ENCODE assay signal across 20 cellular contexts in genomic region chr7:96004598-96004997, GRCh38.
A peak's percentile ranks its signal among the peaks of the same experiment; 100 is the strongest.
DNase-seq lines count a peak whose midpoint lies in the region; TF ChIP-seq lines count a peak whose summit lies in the region.
"Had no signal": no experiment of that assay in that cellular context is flagged by ENCODE, and none has a peak within 500 bp of the region (broad histone marks: within the 10 kb centered on the region; RNA-seq: fewer than 3 reads in every experiment).

No MANE protein-coding gene starts in this region.

- H3K4me1 ChIP-seq in endodermal cell (ENCODE audit: control insufficient read depth, insufficient read depth, low read length) (no peaks in the 10 kb centered on the region), spleen (no peaks in the 10 kb centered on the region)
- H3K4me1 ChIP-seq: HAP-1, right atrium auricular region had no signal

- no peak overlapping the region for H3K27ac ChIP-seq in endodermal cell (ENCODE audit: low read depth, low read length)
- no peak overlapping the region for H3K27ac ChIP-seq in spleen
- H3K27ac ChIP-seq: 22Rv1, right atrium auricular region, tibial nerve had no signal

- peaks cover 13% of the 10 kb centered on the region for H3K27me3 Mint-ChIP-seq in endodermal cell (ENCODE audit: insufficient read depth)
- H3K27me3 Mint-ChIP-seq: dendritic cell treated with granulocyte-macrophage colony-stimulating factor and Interleukin-4, amounts not matched to agents 40 ng/mL and 50 ng/mL, for 4 days had no signal

- TF ChIP-seq CTCF in endodermal cell (conservative IDR thresholded peaks at IDR 0.05): peak; percentile 54
- no peak for TF ChIP-seq CTCF in spleen (IDR thresholded peaks at IDR 0.05 in 8 of 11, conservative IDR thresholded peaks at IDR 0.05 in 3 of 11)

- no peaks in the 10 kb centered on the region for H3K36me3 Mint-ChIP-seq in endodermal cell (ENCODE audit: low read depth)
- H3K36me3 Mint-ChIP-seq: activated CD4-positive, alpha-beta memory T cell treated with anti-CD3 and anti-CD28 coated beads for 36 hours; mesothelial cell of epicardium had no signal

- H3K9me3 Mint-ChIP-seq in endodermal cell: no peaks in the 10 kb centered on the region
- H3K9me3 Mint-ChIP-seq: activated CD4-positive, alpha-beta memory T cell treated with anti-CD3 and anti-CD28 coated beads for 36 hours; dendritic cell treated with granulocyte-macrophage colony-stimulating factor and Interleukin-4, amounts not matched to agents 40 ng/mL and 50 ng/mL, for 4 days; mesothelial cell of epicardium had no signal

- H3K4me3 ChIP-seq in endodermal cell (ENCODE audit: low read length) (no peak overlapping the region), spleen (no peak overlapping the region)
- H3K4me3 ChIP-seq: HAP-1, right atrium auricular region, tibial nerve had no signal

- no peaks in the 10 kb centered on the region for H3K36me3 ChIP-seq in endodermal cell (ENCODE audit: control insufficient read depth, insufficient read depth, low read length)
- H3K36me3 ChIP-seq in spleen: no peaks in the 10 kb centered on the region
- H3K36me3 ChIP-seq: HAP-1, right atrium auricular region, tibial nerve had no signal

- no peaks in the 10 kb centered on the region for H3K4me1 Mint-ChIP-seq in endodermal cell

- no peak overlapping the region for H3K4me3 Mint-ChIP-seq in endodermal cell
- H3K4me3 Mint-ChIP-seq: activated CD4-positive, alpha-beta memory T cell treated with anti-CD3 and anti-CD28 coated beads for 36 hours; dendritic cell treated with granulocyte-macrophage colony-stimulating factor and Interleukin-4, amounts not matched to agents 40 ng/mL and 50 ng/mL, for 4 days; mesothelial cell of epicardium had no signal

- H3K9ac ChIP-seq in endodermal cell (ENCODE audit: extremely low read depth, low read length, poor library complexity, severe bottlenecking): no peak overlapping the region

- no peaks in the 10 kb centered on the region for H3K9me3 ChIP-seq in endodermal cell (ENCODE audit: control insufficient read depth, low read length)
- no peaks in the 10 kb centered on the region for H3K9me3 ChIP-seq in spleen
- H3K9me3 ChIP-seq: HAP-1, right atrium auricular region, tibial nerve had no signal

- intact Hi-C loops in spleen (cut with DNase I; ENCODE audit: low total_unique reads): no loop called here

- TF ChIP-seq POLR2A in spleen (IDR thresholded peaks at IDR 0.05): no peak

- H3K27me3 ChIP-seq in endodermal cell (ENCODE audit: control insufficient read depth, insufficient read depth, low read length, poor library complexity, severe bottlenecking) (no peaks in the 10 kb centered on the region), spleen (replicated peaks in 1 of 7) (no peaks in the 10 kb centered on the region)
- H3K27me3 ChIP-seq: right atrium auricular region, tibial nerve had no signal

- no peak overlapping the region for H3K27ac Mint-ChIP-seq in endodermal cell
- H3K27ac Mint-ChIP-seq: activated CD4-positive, alpha-beta memory T cell treated with anti-CD3 and anti-CD28 coated beads for 36 hours; dendritic cell treated with granulocyte-macrophage colony-stimulating factor and Interleukin-4, amounts not matched to agents 40 ng/mL and 50 ng/mL, for 4 days; mesothelial cell of epicardium had no signal

- DNase-seq in NCI-H1105 treated with DMSO at 0.1 percent for 48 hours (lab: John Stamatoyannopoulos, UW) (peak; percentile 13), NCI-H1105 (lab: John Stamatoyannopoulos, UW) (no peak), NCI-H69 (lab: John Stamatoyannopoulos, UW) (peak; percentile 42), endodermal cell (no peak), smooth muscle cell of the brain vasculature (ENCODE audit: low read depth, low spot score) (peak; percentile 12), activated gamma-delta T cell treated with Interleukin-2 at 50 U/mL for 16 hours (no peak), NOMO-1 (lab: John Stamatoyannopoulos, UW; ENCODE audit: unreplicated experiment in 2 of 2) (no peak), spleen (no peak)
- DNase-seq: activated CD4-positive, alpha-beta memory T cell treated with anti-CD3 and anti-CD28 coated beads for 36 hours; amygdala; erythroblast; kidney glomerular epithelial cell; NCI-H2227 treated with DMSO at 0.1 percent for 48 hours; stimulated activated CD4-positive, alpha-beta T cell treated with anti-CD3 and anti-CD28 coated beads, Interleukin-4, amount 100 ng/mL, for 24 hours had no signal

Comparison
In these comparisons a context has a peak if more than half of its experiments do, and no peak if none do; other contexts are left out.
1. DNase-seq: peak in NCI-H1105 treated with DMSO at 0.1 percent for 48 hours (single experiment), NCI-H69 (single experiment) and smooth muscle cell of the brain vasculature (single experiment); none in NCI-H1105 (single experiment), endodermal cell (single experiment), activated gamma-delta T cell treated with Interleukin-2 at 50 U/mL for 16 hours (single experiment), NOMO-1 (0 of 2) and spleen (single experiment).